Comparison of ENCODE assay signal across 1 cellular context in the genomic region with DNA sequence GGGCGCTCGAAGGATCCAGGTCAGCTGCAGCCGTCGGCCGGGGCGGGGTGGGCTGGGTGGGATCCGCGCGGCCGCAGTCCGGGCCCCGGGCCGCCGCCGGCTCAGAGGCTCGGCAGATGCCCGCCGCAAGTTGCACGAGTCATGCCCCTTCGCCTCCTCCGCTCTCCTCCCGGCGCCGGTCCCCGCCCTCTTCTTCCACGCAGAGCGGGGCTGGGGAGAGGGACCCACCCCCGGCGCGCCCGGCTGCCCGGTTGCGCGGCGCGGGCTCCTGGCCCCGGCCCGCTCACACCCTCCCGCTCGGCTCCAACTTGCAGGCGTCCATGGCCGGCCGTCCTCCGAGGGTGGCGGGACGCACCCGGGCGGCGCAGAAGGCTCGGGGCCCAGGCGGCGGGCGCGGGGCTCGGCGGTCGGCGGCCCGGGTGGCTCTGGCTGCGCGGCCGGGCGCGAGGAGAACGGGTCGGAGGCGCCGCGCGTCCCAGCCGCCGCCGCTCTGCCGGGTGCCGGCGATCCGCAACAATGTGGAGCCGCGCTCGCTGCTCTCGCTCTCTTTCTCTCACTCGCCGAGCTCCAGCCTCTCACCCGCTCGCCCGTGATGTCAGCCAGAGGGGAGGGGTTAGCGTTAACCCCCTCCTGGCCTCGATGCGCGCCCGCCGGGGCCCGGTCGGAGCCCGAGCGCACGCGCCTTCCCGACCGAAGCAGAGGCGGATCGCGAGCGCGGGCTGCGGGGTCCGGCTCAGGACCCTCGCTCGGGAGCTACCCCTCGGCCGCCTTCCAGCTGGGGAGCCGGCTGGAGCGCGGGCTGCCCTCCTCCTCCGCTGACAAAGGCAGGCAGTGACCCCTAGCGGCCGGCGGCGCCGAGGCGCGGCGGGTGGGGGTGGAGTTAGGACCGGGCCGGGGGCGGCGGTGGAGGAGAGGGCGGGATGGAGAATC.
TF ChIP-seq lines count a peak whose summit lies in the region.

A gene with protein sequence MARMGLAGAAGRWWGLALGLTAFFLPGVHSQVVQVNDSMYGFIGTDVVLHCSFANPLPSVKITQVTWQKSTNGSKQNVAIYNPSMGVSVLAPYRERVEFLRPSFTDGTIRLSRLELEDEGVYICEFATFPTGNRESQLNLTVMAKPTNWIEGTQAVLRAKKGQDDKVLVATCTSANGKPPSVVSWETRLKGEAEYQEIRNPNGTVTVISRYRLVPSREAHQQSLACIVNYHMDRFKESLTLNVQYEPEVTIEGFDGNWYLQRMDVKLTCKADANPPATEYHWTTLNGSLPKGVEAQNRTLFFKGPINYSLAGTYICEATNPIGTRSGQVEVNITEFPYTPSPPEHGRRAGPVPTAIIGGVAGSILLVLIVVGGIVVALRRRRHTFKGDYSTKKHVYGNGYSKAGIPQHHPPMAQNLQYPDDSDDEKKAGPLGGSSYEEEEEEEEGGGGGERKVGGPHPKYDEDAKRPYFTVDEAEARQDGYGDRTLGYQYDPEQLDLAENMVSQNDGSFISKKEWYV (minus strand): TSS at position 550 of the 930 bp plus-strand sequence. CDS start 647 bp downstream, outside the sequence.

TF ChIP-seq in HepG2, 621 proteins besides CTCF, POLR2A, EP300 and RAD21 (continued from another document and continues in another):
- TF ChIP-seq, protein P1, sequence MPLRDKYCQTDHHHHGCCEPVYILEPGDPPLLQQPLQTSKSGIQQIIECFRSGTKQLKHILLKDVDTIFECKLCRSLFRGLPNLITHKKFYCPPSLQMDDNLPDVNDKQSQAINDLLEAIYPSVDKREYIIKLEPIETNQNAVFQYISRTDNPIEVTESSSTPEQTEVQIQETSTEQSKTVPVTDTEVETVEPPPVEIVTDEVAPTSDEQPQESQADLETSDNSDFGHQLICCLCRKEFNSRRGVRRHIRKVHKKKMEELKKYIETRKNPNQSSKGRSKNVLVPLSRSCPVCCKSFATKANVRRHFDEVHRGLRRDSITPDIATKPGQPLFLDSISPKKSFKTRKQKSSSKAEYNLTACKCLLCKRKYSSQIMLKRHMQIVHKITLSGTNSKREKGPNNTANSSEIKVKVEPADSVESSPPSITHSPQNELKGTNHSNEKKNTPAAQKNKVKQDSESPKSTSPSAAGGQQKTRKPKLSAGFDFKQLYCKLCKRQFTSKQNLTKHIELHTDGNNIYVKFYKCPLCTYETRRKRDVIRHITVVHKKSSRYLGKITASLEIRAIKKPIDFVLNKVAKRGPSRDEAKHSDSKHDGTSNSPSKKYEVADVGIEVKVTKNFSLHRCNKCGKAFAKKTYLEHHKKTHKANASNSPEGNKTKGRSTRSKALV (CRISPR knock-in tag; IDR thresholded peaks at IDR 0.05), result peak; percentile 89
- TF ChIP-seq ZNF720 (CRISPR knock-in tag; IDR thresholded peaks at IDR 0.05), result no peak
- TF ChIP-seq ARNTL (CRISPR knock-in tag; IDR thresholded peaks at IDR 0.05), result peak; percentile 68
- TF ChIP-seq ZNF354B (CRISPR knock-in tag; IDR thresholded peaks at IDR 0.05), result no peak
- peak; percentile 45; the same call in 1 of the 2 replicates for TF ChIP-seq RELA (CRISPR knock-in tag; IDR thresholded peaks at IDR 0.05)
- TF ChIP-seq FOXC1 (CRISPR knock-in tag; IDR thresholded peaks at IDR 0.05; ENCODE audit: borderline replicate concordance), result 0 out of 2 replicates have a peak, but pooled peaks have one; percentile 24
- TF ChIP-seq BCL6 (CRISPR knock-in tag; IDR thresholded peaks at IDR 0.05), result peak; percentile 51
- TF ChIP-seq, protein P2, sequence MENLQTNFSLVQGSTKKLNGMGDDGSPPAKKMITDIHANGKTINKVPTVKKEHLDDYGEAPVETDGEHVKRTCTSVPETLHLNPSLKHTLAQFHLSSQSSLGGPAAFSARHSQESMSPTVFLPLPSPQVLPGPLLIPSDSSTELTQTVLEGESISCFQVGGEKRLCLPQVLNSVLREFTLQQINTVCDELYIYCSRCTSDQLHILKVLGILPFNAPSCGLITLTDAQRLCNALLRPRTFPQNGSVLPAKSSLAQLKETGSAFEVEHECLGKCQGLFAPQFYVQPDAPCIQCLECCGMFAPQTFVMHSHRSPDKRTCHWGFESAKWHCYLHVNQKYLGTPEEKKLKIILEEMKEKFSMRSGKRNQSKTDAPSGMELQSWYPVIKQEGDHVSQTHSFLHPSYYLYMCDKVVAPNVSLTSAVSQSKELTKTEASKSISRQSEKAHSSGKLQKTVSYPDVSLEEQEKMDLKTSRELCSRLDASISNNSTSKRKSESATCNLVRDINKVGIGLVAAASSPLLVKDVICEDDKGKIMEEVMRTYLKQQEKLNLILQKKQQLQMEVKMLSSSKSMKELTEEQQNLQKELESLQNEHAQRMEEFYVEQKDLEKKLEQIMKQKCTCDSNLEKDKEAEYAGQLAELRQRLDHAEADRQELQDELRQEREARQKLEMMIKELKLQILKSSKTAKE (CRISPR knock-in tag; IDR thresholded peaks at IDR 0.05; ENCODE audit: borderline replicate concordance), result no peak
- TF ChIP-seq NONO (IDR thresholded peaks at IDR 0.05), result no peak
- peak; percentile 85 for TF ChIP-seq NONO (CRISPR knock-in tag; conservative IDR thresholded peaks at IDR 0.05)
- TF ChIP-seq, protein P3, sequence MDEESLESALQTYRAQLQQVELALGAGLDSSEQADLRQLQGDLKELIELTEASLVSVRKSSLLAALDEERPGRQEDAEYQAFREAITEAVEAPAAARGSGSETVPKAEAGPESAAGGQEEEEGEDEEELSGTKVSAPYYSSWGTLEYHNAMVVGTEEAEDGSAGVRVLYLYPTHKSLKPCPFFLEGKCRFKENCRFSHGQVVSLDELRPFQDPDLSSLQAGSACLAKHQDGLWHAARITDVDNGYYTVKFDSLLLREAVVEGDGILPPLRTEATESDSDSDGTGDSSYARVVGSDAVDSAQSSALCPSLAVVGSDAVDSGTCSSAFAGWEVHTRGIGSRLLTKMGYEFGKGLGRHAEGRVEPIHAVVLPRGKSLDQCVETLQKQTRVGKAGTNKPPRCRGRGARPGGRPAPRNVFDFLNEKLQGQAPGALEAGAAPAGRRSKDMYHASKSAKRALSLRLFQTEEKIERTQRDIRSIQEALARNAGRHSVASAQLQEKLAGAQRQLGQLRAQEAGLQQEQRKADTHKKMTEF (CRISPR knock-in tag; IDR thresholded peaks at IDR 0.05), result peak; percentile 74; the same call in 1 of the 2 replicates
- TF ChIP-seq, protein P4, sequence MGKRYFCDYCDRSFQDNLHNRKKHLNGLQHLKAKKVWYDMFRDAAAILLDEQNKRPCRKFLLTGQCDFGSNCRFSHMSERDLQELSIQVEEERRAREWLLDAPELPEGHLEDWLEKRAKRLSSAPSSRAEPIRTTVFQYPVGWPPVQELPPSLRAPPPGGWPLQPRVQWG (CRISPR knock-in tag; IDR thresholded peaks at IDR 0.05; ENCODE audit: borderline replicate concordance, low read depth), result no peak
- no peak; the same call in 1 of the 2 replicates for TF ChIP-seq ZNF614 (CRISPR knock-in tag; IDR thresholded peaks at IDR 0.05; ENCODE audit: borderline replicate concordance)
- TF ChIP-seq, protein P5, sequence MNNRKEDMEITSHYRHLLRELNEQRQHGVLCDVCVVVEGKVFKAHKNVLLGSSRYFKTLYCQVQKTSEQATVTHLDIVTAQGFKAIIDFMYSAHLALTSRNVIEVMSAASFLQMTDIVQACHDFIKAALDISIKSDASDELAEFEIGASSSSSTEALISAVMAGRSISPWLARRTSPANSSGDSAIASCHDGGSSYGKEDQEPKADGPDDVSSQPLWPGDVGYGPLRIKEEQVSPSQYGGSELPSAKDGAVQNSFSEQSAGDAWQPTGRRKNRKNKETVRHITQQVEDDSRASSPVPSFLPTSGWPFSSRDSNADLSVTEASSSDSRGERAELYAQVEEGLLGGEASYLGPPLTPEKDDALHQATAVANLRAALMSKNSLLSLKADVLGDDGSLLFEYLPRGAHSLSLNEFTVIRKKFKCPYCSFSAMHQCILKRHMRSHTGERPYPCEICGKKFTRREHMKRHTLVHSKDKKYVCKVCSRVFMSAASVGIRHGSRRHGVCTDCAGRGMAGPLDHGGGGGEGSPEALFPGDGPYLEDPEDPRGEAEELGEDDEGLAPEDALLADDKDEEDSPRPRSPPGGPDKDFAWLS (CRISPR knock-in tag; IDR thresholded peaks at IDR 0.05; ENCODE audit: borderline replicate concordance), result 0 out of 2 replicates have a peak, but pooled peaks have one; percentile 53
- TF ChIP-seq TSC22D2 (CRISPR knock-in tag; IDR thresholded peaks at IDR 0.05; ENCODE audit: borderline replicate concordance), result no peak
- no peak for TF ChIP-seq SRF (IDR thresholded peaks at IDR 0.05; ENCODE audit: low read depth, low read length)
- TF ChIP-seq ZNF501 (CRISPR knock-in tag; IDR thresholded peaks at IDR 0.05), result peak; percentile 75; the same call in 1 of the 2 replicates
- TF ChIP-seq, protein P6, sequence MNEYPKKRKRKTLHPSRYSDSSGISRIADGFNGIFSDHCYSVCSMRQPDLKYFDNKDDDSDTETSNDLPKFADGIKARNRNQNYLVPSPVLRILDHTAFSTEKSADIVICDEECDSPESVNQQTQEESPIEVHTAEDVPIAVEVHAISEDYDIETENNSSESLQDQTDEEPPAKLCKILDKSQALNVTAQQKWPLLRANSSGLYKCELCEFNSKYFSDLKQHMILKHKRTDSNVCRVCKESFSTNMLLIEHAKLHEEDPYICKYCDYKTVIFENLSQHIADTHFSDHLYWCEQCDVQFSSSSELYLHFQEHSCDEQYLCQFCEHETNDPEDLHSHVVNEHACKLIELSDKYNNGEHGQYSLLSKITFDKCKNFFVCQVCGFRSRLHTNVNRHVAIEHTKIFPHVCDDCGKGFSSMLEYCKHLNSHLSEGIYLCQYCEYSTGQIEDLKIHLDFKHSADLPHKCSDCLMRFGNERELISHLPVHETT (CRISPR knock-in tag; conservative IDR thresholded peaks at IDR 0.05), result no peak
- TF ChIP-seq, protein P7, sequence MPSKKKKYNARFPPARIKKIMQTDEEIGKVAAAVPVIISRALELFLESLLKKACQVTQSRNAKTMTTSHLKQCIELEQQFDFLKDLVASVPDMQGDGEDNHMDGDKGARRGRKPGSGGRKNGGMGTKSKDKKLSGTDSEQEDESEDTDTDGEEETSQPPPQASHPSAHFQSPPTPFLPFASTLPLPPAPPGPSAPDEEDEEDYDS (CRISPR knock-in tag; IDR thresholded peaks at IDR 0.05), result peak; percentile 36; the same call in 1 of the 2 replicates
- TF ChIP-seq RBFOX2 (IDR thresholded peaks at IDR 0.05; ENCODE audit: low read depth, low read length), result peak; percentile 71
- no peak for TF ChIP-seq FOSL2 (CRISPR knock-in tag; IDR thresholded peaks at IDR 0.05)
- TF ChIP-seq, protein P8, sequence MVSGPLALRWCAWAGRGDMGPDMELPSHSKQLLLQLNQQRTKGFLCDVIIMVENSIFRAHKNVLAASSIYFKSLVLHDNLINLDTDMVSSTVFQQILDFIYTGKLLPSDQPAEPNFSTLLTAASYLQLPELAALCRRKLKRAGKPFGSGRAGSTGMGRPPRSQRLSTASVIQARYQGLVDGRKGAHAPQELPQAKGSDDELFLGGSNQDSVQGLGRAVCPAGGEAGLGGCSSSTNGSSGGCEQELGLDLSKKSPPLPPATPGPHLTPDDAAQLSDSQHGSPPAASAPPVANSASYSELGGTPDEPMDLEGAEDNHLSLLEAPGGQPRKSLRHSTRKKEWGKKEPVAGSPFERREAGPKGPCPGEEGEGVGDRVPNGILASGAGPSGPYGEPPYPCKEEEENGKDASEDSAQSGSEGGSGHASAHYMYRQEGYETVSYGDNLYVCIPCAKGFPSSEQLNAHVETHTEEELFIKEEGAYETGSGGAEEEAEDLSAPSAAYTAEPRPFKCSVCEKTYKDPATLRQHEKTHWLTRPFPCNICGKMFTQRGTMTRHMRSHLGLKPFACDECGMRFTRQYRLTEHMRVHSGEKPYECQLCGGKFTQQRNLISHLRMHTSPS (CRISPR knock-in tag; IDR thresholded peaks at IDR 0.05; ENCODE audit: low read depth), result no peak
- TF ChIP-seq, protein P9, sequence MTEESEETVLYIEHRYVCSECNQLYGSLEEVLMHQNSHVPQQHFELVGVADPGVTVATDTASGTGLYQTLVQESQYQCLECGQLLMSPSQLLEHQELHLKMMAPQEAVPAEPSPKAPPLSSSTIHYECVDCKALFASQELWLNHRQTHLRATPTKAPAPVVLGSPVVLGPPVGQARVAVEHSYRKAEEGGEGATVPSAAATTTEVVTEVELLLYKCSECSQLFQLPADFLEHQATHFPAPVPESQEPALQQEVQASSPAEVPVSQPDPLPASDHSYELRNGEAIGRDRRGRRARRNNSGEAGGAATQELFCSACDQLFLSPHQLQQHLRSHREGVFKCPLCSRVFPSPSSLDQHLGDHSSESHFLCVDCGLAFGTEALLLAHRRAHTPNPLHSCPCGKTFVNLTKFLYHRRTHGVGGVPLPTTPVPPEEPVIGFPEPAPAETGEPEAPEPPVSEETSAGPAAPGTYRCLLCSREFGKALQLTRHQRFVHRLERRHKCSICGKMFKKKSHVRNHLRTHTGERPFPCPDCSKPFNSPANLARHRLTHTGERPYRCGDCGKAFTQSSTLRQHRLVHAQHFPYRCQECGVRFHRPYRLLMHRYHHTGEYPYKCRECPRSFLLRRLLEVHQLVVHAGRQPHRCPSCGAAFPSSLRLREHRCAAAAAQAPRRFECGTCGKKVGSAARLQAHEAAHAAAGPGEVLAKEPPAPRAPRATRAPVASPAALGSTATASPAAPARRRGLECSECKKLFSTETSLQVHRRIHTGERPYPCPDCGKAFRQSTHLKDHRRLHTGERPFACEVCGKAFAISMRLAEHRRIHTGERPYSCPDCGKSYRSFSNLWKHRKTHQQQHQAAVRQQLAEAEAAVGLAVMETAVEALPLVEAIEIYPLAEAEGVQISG (CRISPR knock-in tag; IDR thresholded peaks at IDR 0.05), result peak; percentile 59; the same call in 1 of the 2 replicates
- TF ChIP-seq, protein P10, sequence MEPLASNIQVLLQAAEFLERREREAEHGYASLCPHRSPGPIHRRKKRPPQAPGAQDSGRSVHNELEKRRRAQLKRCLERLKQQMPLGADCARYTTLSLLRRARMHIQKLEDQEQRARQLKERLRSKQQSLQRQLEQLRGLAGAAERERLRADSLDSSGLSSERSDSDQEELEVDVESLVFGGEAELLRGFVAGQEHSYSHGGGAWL (CRISPR knock-in tag; IDR thresholded peaks at IDR 0.05), result peak; percentile 87
- TF ChIP-seq HNF4G (IDR thresholded peaks at IDR 0.05; ENCODE audit: borderline replicate concordance, low read depth, low read length), result no peak
- no peak for TF ChIP-seq HNF4G (CRISPR knock-in tag; IDR thresholded peaks at IDR 0.05; ENCODE audit: borderline replicate concordance, low read depth)
- no peak; the same call in 1 of the 2 replicates for TF ChIP-seq PRMT3 (CRISPR knock-in tag; IDR thresholded peaks at IDR 0.05; ENCODE audit: borderline replicate concordance, low read depth)
- peak; percentile 51; the same call in 1 of the 2 replicates for TF ChIP-seq THAP11 (CRISPR knock-in tag; IDR thresholded peaks at IDR 0.05)
- TF ChIP-seq CAMTA2 (CRISPR knock-in tag; IDR thresholded peaks at IDR 0.05; ENCODE audit: borderline replicate concordance), result peak; percentile 70; the same call in 1 of the 2 replicates
- TF ChIP-seq, protein P11, sequence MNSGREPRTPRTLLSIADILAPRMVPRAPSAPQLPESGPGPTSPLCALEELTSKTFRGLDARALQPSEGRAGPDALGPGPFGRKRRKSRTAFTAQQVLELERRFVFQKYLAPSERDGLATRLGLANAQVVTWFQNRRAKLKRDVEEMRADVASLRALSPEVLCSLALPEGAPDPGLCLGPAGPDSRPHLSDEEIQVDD (CRISPR knock-in tag; IDR thresholded peaks at IDR 0.05; ENCODE audit: borderline replicate concordance), result no peak
- TF ChIP-seq SMAD1 (CRISPR knock-in tag; IDR thresholded peaks at IDR 0.05; ENCODE audit: borderline replicate concordance, low read depth), result peak; percentile 60; the same call in 1 of the 2 replicates
